In the genomic region with DNA sequence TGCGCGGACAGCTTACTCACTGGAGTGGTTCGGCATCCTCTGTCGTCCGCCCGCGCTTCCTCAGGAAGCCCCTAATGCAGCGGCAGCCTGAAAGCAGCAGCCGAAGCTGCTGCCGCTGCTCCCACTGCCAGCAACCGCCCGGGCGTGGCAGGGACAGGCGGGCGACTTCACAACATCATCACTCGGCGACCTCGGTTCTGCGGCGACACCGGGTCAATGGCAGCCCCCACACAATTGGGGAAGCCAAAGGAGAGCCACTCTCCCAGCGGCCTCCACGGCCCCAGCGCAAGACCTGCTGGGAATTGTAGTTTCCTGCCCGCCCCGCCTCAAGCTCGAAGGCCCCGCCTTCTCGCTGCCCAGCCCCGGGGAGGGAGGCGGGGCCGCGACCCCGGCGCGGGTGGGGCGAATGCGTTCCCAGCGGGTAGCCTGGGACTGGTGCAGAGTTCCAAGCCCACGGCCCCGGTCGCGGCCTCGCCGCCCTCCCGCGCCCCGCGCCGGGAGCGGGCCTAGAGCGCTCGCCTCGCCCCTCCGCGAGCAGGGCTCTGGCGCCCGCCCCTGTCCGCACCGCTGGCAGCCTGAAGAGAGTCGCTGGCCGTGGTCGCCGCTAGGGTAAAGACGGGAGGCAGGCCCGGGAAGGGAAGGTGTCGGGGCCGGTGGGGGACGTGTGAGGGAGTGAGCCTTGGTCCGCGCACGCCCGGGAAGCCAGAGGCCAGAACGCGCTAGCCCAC, we compare ENCODE assay signal across 8 cellular contexts. TPM values are rescaled to one million over a fixed set of nuclear protein-coding genes. Genes with fewer than 3 reads are reported as not detected.
DNase-seq lines count a peak whose midpoint lies in the region; ATAC-seq, FAIRE-seq and TF ChIP-seq lines count a peak whose summit lies in the region.

Gene STRADB (plus strand): TSS at position 411 of the 728 bp plus-strand sequence. CDS start 3,101 bp downstream, outside the sequence.
Gene TRAK2 (minus strand): TSS at position 129 of the 728 bp plus-strand sequence. CDS start 30,951 bp downstream, outside the sequence.

- no peaks in the 10 kb centered on the region for H3K9me1 ChIP-seq in keratinocyte (ENCODE audit: control insufficient read depth, extremely low read depth, insufficient read depth, low read length)

- H3K4me3 ChIP-seq in keratinocyte (ENCODE audit: control insufficient read depth in 2 of 3, extremely low read depth in 1 of 3, insufficient read depth in 2 of 3, low read depth in 1 of 3, low read length in 3 of 3), result peak within 1 kb of the TSS; percentile 86 to 99 (median 90)

- H2AFZ ChIP-seq in keratinocyte (ENCODE audit: control insufficient read depth, low read length), result peak within 1 kb of the TSS; percentile 96

- H3K36me3 ChIP-seq in keratinocyte (ENCODE audit: control insufficient read depth in 2 of 2, extremely low read depth in 1 of 2, insufficient read depth in 2 of 2, low read length in 2 of 2), result no peaks in the 10 kb centered on the region

- DNase-seq in Ammon's horn (ENCODE audit: low spot score) (peak; percentile 98), NCI-H460 (ENCODE audit: extremely low read depth, low read depth) (peak; percentile 96), cerebellar nuclear complex (lab: John Stamatoyannopoulos, UW) (peak; percentile 56 to 92), keratinocyte (ENCODE audit: low read depth, low spot score) (no peak)
- peak; percentile 89 for DNase-seq in activated CD4-positive, CD25-positive, alpha-beta regulatory T cell treated with anti-CD3 and anti-CD28 coated beads, Interleukin-2, amount 50 U/mL, for 72 hours
- DNase-seq in stimulated activated CD4-positive, alpha-beta T cell treated with anti-CD3 and anti-CD28 coated beads, Interleukin-15, amount 100 ng/mL, for 1 hour (ENCODE audit: low read depth in 1 of 2, low spot score in 1 of 2), result peak; percentile 87 to 90

- H3K9me3 ChIP-seq in keratinocyte (ENCODE audit: control insufficient read depth, low read depth, low read length), result no peaks in the 10 kb centered on the region

- ATAC-seq in GM19043 (IDR thresholded peaks at IDR 0.05; ENCODE audit: low read depth, unreplicated experiment), result peak; percentile 93
- ATAC-seq in HG03378 (IDR thresholded peaks at IDR 0.05; ENCODE audit: unreplicated experiment), result peak; percentile 93

- peak in 2 of 3 experiments; percentile 24 to 30 for TF ChIP-seq CTCF in keratinocyte (optimal IDR thresholded peaks at IDR 0.05 in 1 of 3, IDR thresholded peaks at IDR 0.05 in 1 of 3, conservative IDR thresholded peaks at IDR 0.05 in 1 of 3; ENCODE audit: extremely low read depth in 1 of 3, insufficient read depth in 2 of 3, low read length in 3 of 3)

- H3K27ac ChIP-seq in keratinocyte (ENCODE audit: control insufficient read depth, insufficient read depth, low read length), result peak within 1 kb of the TSS; percentile 87

- no peak for FAIRE-seq in keratinocyte (lab: Jason Lieb, UNC)

- H3K27me3 ChIP-seq in keratinocyte (ENCODE audit: control insufficient read depth, extremely low read depth, insufficient read depth, low read length), result no peaks in the 10 kb centered on the region

- peaks cover 23% of the 10 kb centered on the region for H3K4me1 ChIP-seq in keratinocyte (ENCODE audit: control insufficient read depth, extremely low read depth, insufficient read depth, low read length)

- peak within 1 kb of the TSS; percentile 92 for H3K4me2 ChIP-seq in keratinocyte (ENCODE audit: control insufficient read depth, extremely low read depth, insufficient read depth, low read depth, low read length)

- H4K20me1 ChIP-seq in keratinocyte (ENCODE audit: control insufficient read depth, extremely low read depth, insufficient read depth, low read length), result no peaks in the 10 kb centered on the region

- peaks cover 20% of the 10 kb centered on the region for H3K79me2 ChIP-seq in keratinocyte (ENCODE audit: control insufficient read depth, insufficient read depth, low read length)

- peak within 1 kb of the TSS; percentile 93 for H3K9ac ChIP-seq in keratinocyte (ENCODE audit: control insufficient read depth, extremely low read depth, insufficient read depth, low read length)

- dilution Hi-C loops in keratinocyte (cut with MboI; ENCODE audit: extremely low pct_ligation_motif_present, low sequenced_read_pairs), result no loop called here

RNA-seq across cellular contexts. Expression of gene STRADB, which starts in this region (rescaled TPM):
- 46.1 and 51.5 TPM in 2 replicates for total RNA-seq in NCI-H460 (2014; rRNA removed; shearing (Covaris generic))
- 52.6 and 66.4 TPM in 2 replicates for polyA plus RNA-seq in NCI-H460 (2014; cell fraction: nucleus; rRNA removed)
- polyA plus RNA-seq in keratinocyte, result 6.3 to 14.6 TPM (median 11.1 TPM) in 3 replicates
- polyA plus RNA-seq in keratinocyte (2011; ENCODE audit: low read depth), result 2.4 TPM
- polyA plus RNA-seq in keratinocyte (2011; cell fraction: cytosol; rRNA removed), result 6.9 and 15.2 TPM in 2 replicates
- 8.5 and 11.9 TPM in 2 replicates for polyA plus RNA-seq in keratinocyte (2011; cell fraction: nucleus; rRNA removed)
- polyA plus RNA-seq in keratinocyte (2012; ENCODE audit: low replicate concordance), result 7.5 and 8.7 TPM in 2 replicates
- 7.9 to 19.5 TPM (median 10.7 TPM) in 3 replicates for polyA minus RNA-seq in keratinocyte
- 13.6 TPM for polyA minus RNA-seq in keratinocyte (2011; cell fraction: cytosol; rRNA and poly(A)+ RNA removed)
- polyA minus RNA-seq in keratinocyte (2011; cell fraction: nucleus; rRNA and poly(A)+ RNA removed), result 3.4 and 10.2 TPM in 2 replicates

RNA-seq across cellular contexts. Expression of gene TRAK2, which starts in this region (rescaled TPM):
- 62.2 and 62.5 TPM in 2 replicates for total RNA-seq in NCI-H460 (2014; rRNA removed; shearing (Covaris generic))
- polyA plus RNA-seq in NCI-H460 (2014; cell fraction: nucleus; rRNA removed), result 28.2 and 41.0 TPM in 2 replicates
- polyA plus RNA-seq in keratinocyte, result 10.8 to 12.9 TPM (median 12.4 TPM) in 3 replicates
- polyA plus RNA-seq in keratinocyte (2011; ENCODE audit: low read depth), result 7.4 TPM
- polyA plus RNA-seq in keratinocyte (2011; cell fraction: cytosol; rRNA removed), result 8.7 and 14.4 TPM in 2 replicates
- polyA plus RNA-seq in keratinocyte (2011; cell fraction: nucleus; rRNA removed), result 11.3 and 13.6 TPM in 2 replicates
- polyA plus RNA-seq in keratinocyte (2012; ENCODE audit: low replicate concordance), result 5.3 and 9.9 TPM in 2 replicates
- polyA minus RNA-seq in keratinocyte, result 8.3 to 32.0 TPM (median 28.9 TPM) in 3 replicates
- polyA minus RNA-seq in keratinocyte (2011; cell fraction: cytosol; rRNA and poly(A)+ RNA removed), result 13.6 TPM
- 15.8 and 28.0 TPM in 2 replicates for polyA minus RNA-seq in keratinocyte (2011; cell fraction: nucleus; rRNA and poly(A)+ RNA removed)
